ENCODE assay signal across 8 cellular contexts in genomic region chr4:169612869-169613859, GRCh38. TPM values are rescaled to one million over a fixed set of nuclear protein-coding genes. Genes with fewer than 3 reads are reported as not detected.
DNase-seq lines count a peak whose midpoint lies in the region; ATAC-seq, FAIRE-seq and TF ChIP-seq lines count a peak whose summit lies in the region.

No MANE protein-coding gene starts in this region.

- H3K4me3 Mint-ChIP-seq in activated CD8-positive, alpha-beta memory T cell treated with anti-CD3 and anti-CD28 coated beads, Interleukin-2, amount 10 ng/mL, durations not matched to agents 7 days and 5 days = peak overlapping the region; percentile 94

- peaks cover 18% of the 10 kb centered on the region for H3K4me1 ChIP-seq in endothelial cell of umbilical vein (ENCODE audit: control insufficient read depth, extremely low read depth, insufficient read depth, low read length)

- H3K79me2 ChIP-seq in endothelial cell of umbilical vein (ENCODE audit: control insufficient read depth, insufficient read depth, low read length) = peaks cover 6% of the 10 kb centered on the region

- peak; percentile 40 for ATAC-seq in GM21360 (IDR thresholded peaks at IDR 0.05; ENCODE audit: unreplicated experiment)
- peak; percentile 28 for ATAC-seq in activated CD8-positive, alpha-beta memory T cell treated with anti-CD3 and anti-CD28 coated beads, Interleukin-2, amount 10 ng/mL, durations not matched to agents 7 days and 5 days

- CTCF ChIA-PET in activated CD8-positive, alpha-beta memory T cell treated with anti-CD3 and anti-CD28 coated beads, Interleukin-2, amount 10 ng/mL, durations not matched to agents 7 days and 5 days (lab: Charles Lee) = interaction anchor here (0.6 to 1.9 kb wide), 18 partner anchors 8 to 434 kb away, joined by 3 to 10 read pairs (median 4); partner anchors contain the start of gene MFAP3L
- CTCF ChIA-PET in endothelial cell of umbilical vein (lab: Charles Lee) = interaction anchor here (0.5 to 3.1 kb wide), 52 partner anchors 9 to 478 kb away, joined by 3 to 50 read pairs (median 5); partner anchors contain the start of genes HPF1 and MFAP3L

- DNase-seq in COLO668 (lab: John Stamatoyannopoulos, UW; ENCODE audit: unreplicated experiment) (peak; percentile 67), HT-29 (ENCODE audit: low spot score) (peak; percentile 84), NOMO-1 treated with dmso at 0.1 percent for 144 hours (lab: John Stamatoyannopoulos, UW; ENCODE audit: unreplicated experiment) (peak; percentile 45), endothelial cell of umbilical vein (ENCODE audit: low read depth, low spot score) (peak; percentile 85), midbrain (lab: John Stamatoyannopoulos, UW) (peak; percentile 86)
- DNase-seq in activated CD8-positive, alpha-beta memory T cell treated with anti-CD3 and anti-CD28 coated beads, Interleukin-2, amount 10 ng/mL, durations not matched to agents 7 days and 5 days = peak; percentile 84
- DNase-seq in stimulated activated CD8-positive, alpha-beta memory T cell treated with anti-CD3 and anti-CD28 coated beads, Interleukin-4, amount 100 ng/mL, for 48 hours = peak; percentile 74

- POLR2A ChIA-PET in endothelial cell of umbilical vein (lab: Charles Lee) = no interaction called here

- peaks cover 4% of the 10 kb centered on the region for H3K36me3 Mint-ChIP-seq in activated CD8-positive, alpha-beta memory T cell treated with anti-CD3 and anti-CD28 coated beads, Interleukin-2, amount 10 ng/mL, durations not matched to agents 7 days and 5 days

- H3K9me3 ChIP-seq in endothelial cell of umbilical vein (replicated peaks; ENCODE audit: control insufficient read depth, insufficient read depth, low read length) = no peaks in the 10 kb centered on the region

- no peaks in the 10 kb centered on the region for H4K20me1 ChIP-seq in endothelial cell of umbilical vein (replicated peaks; ENCODE audit: control insufficient read depth, extremely low read depth, insufficient read depth, low read length)

- BruUV-seq in endothelial cell of umbilical vein (replicated peaks; lab: Mats Ljungman, UMichigan) = no TSS peak

- H3K4me3 ChIP-seq in endothelial cell of umbilical vein (replicated peaks in 1 of 3; ENCODE audit: insufficient read depth in 1 of 3, low read depth in 1 of 3, low read length in 3 of 3) = peak overlapping the region; percentile 54 to 96 (median 94)

- H3K36me3 ChIP-seq in endothelial cell of umbilical vein (ENCODE audit: control insufficient read depth in 2 of 2, extremely low read depth in 1 of 2, insufficient read depth in 2 of 2, low read length in 2 of 2) = no peaks in the 10 kb centered on the region

- no peaks in the 10 kb centered on the region for H3K27me3 ChIP-seq in endothelial cell of umbilical vein (ENCODE audit: control insufficient read depth in 2 of 2, insufficient read depth in 2 of 2, low read length in 2 of 2)

- TF ChIP-seq POLR2A in endothelial cell of umbilical vein (IDR thresholded peaks at IDR 0.05; ENCODE audit: low read depth, low read length) = no peak

- H3K9ac ChIP-seq in endothelial cell of umbilical vein (replicated peaks; ENCODE audit: extremely low read depth, insufficient read depth, low read length) = peak overlapping the region; percentile 62

- H3K9me1 ChIP-seq in endothelial cell of umbilical vein (replicated peaks; ENCODE audit: control insufficient read depth, extremely low read depth, insufficient read depth, low read length) = no peaks in the 10 kb centered on the region

- intact Hi-C loops in endothelial cell of umbilical vein (cut with micrococcal nuclease) = loop anchor here (1.0 to 2.0 kb wide), 9 partner anchors 7 to 477 kb away; partner anchors contain the start of genes CLCN3 and HPF1

- H3K27me3 Mint-ChIP-seq in activated CD8-positive, alpha-beta memory T cell treated with anti-CD3 and anti-CD28 coated beads, Interleukin-2, amount 10 ng/mL, durations not matched to agents 7 days and 5 days = no peaks in the 10 kb centered on the region

- no peaks in the 10 kb centered on the region for H3K9me3 Mint-ChIP-seq in activated CD8-positive, alpha-beta memory T cell treated with anti-CD3 and anti-CD28 coated beads, Interleukin-2, amount 10 ng/mL, durations not matched to agents 7 days and 5 days (ENCODE audit: low read depth)

- H3K4me1 Mint-ChIP-seq in activated CD8-positive, alpha-beta memory T cell treated with anti-CD3 and anti-CD28 coated beads, Interleukin-2, amount 10 ng/mL, durations not matched to agents 7 days and 5 days = peaks cover 54% of the 10 kb centered on the region

- dilution Hi-C loops in endothelial cell of umbilical vein (cut with MboI; ENCODE audit: extremely low pct_ligation_motif_present, low sequenced_read_pairs) = no loop called here

- peak overlapping the region; percentile 86 for H2AFZ ChIP-seq in endothelial cell of umbilical vein (ENCODE audit: low read depth, low read length)

- peak; percentile 72 to 73 for TF ChIP-seq CTCF in endothelial cell of umbilical vein (IDR thresholded peaks at IDR 0.05; ENCODE audit: extremely low read depth in 1 of 2, insufficient read depth in 1 of 2, low read depth in 1 of 2, low read length in 2 of 2)

- peak overlapping the region; percentile 95 for H3K27ac Mint-ChIP-seq in activated CD8-positive, alpha-beta memory T cell treated with anti-CD3 and anti-CD28 coated beads, Interleukin-2, amount 10 ng/mL, durations not matched to agents 7 days and 5 days

- FAIRE-seq in endothelial cell of umbilical vein (lab: Jason Lieb, UNC) = peak; percentile 55

- H3K27ac ChIP-seq in endothelial cell of umbilical vein (ENCODE audit: insufficient read depth, low read depth, low read length) = peak overlapping the region; percentile 32

- H3K4me2 ChIP-seq in endothelial cell of umbilical vein (ENCODE audit: insufficient read depth, low read length) = peak overlapping the region; percentile 93

TF ChIP-seq in endothelial cell of umbilical vein, 7 proteins besides CTCF, POLR2A, EP300 and RAD21:
- no peak for TF ChIP-seq EZH2 (IDR thresholded peaks at IDR 0.05; ENCODE audit: borderline replicate concordance, low read depth, low read length, severe bottlenecking)
- TF ChIP-seq GATA2 (IDR thresholded peaks at IDR 0.05; ENCODE audit: insufficient read depth, insufficient read length, low read depth, low read length) = peak; percentile 90
TF ChIP-seq in endothelial cell of umbilical vein: peak in this region for 1.

RNA-seq across cellular contexts. Expression of gene NEK1, which starts 0.8 kb away (rescaled TPM):
- total RNA-seq in HT-29 (2014; rRNA removed; shearing (Covaris generic)) = 0.55 and 1.4 TPM in 2 replicates
- 10 to 100 TPM; 12.9 to 21.6 TPM for total RNA-seq in activated CD8-positive, alpha-beta memory T cell treated with anti-CD3 and anti-CD28 coated beads, Interleukin-2, amount 10 ng/mL, durations not matched to agents 7 days and 5 days
- total RNA-seq in endothelial cell of umbilical vein = 10.1 and 10.4 TPM in 2 replicates
- polyA plus RNA-seq in endothelial cell of umbilical vein = 1.7 and 2.6 TPM in 2 replicates
- polyA plus RNA-seq in endothelial cell of umbilical vein (2011; cell fraction: cytosol; rRNA removed) = 2.2 and 2.5 TPM in 2 replicates
- 4.9 and 6.6 TPM in 2 replicates for polyA plus RNA-seq in endothelial cell of umbilical vein (2011; cell fraction: nucleus; rRNA removed)
- polyA plus RNA-seq in endothelial cell of umbilical vein (2012) = 5.8 and 7.3 TPM in 2 replicates
- polyA minus RNA-seq in endothelial cell of umbilical vein = 8.4 and 13.1 TPM in 2 replicates
- 4.6 TPM for polyA minus RNA-seq in endothelial cell of umbilical vein (2011; cell fraction: cytosol; rRNA and poly(A)+ RNA removed)
- polyA minus RNA-seq in endothelial cell of umbilical vein (2011; cell fraction: nucleus; rRNA and poly(A)+ RNA removed) = 24.7 and 26.1 TPM in 2 replicates

RNA-seq across cellular contexts. Expression of gene CLCN3, which starts 7.2 kb away (rescaled TPM):
- 15.5 and 17.5 TPM in 2 replicates for total RNA-seq in HT-29 (2014; rRNA removed; shearing (Covaris generic))
- 10 to 100 TPM; 21.5 to 22.8 TPM for total RNA-seq in activated CD8-positive, alpha-beta memory T cell treated with anti-CD3 and anti-CD28 coated beads, Interleukin-2, amount 10 ng/mL, durations not matched to agents 7 days and 5 days
- 49.0 and 51.4 TPM in 2 replicates for total RNA-seq in endothelial cell of umbilical vein
- 12.1 and 16.5 TPM in 2 replicates for polyA plus RNA-seq in endothelial cell of umbilical vein
- 13.2 and 13.6 TPM in 2 replicates for polyA plus RNA-seq in endothelial cell of umbilical vein (2011; cell fraction: cytosol; rRNA removed)
- polyA plus RNA-seq in endothelial cell of umbilical vein (2011; cell fraction: nucleus; rRNA removed) = 13.4 and 21.4 TPM in 2 replicates
- 24.8 and 33.1 TPM in 2 replicates for polyA plus RNA-seq in endothelial cell of umbilical vein (2012)
- 82.0 and 86.1 TPM in 2 replicates for polyA minus RNA-seq in endothelial cell of umbilical vein
- 10.9 TPM for polyA minus RNA-seq in endothelial cell of umbilical vein (2011; cell fraction: cytosol; rRNA and poly(A)+ RNA removed)
- polyA minus RNA-seq in endothelial cell of umbilical vein (2011; cell fraction: nucleus; rRNA and poly(A)+ RNA removed) = 31.2 and 48.2 TPM in 2 replicates

Comparison
In these comparisons a context has a peak if more than half of its experiments do, and no peak if none do; other contexts are left out.
1. Peak in every context shown above with its lines: DNase-seq, ATAC-seq, H3K4me3 ChIP-seq and H3K27ac ChIP-seq.